Comparison of ENCODE assay signal across 17 cellular contexts in genomic region chr17:18197535-18198194, GRCh38.
"Had no signal": no experiment of that assay in that cellular context is flagged by ENCODE, and none has a peak within 500 bp of the region (broad histone marks: within the 10 kb centered on the region; RNA-seq: fewer than 3 reads in every experiment).

No MANE protein-coding gene starts in this region.

- DNase-seq: activated CD4-positive, alpha-beta T cell treated with anti-CD3 and anti-CD28 coated beads for 1 hour; activated CD8-positive, alpha-beta memory T cell treated with anti-CD3 and anti-CD28 coated beads for 24 hours; activated gamma-delta T cell; amniotic stem cell; body of pancreas; erythroblast; hippocampal formation; kidney glomerular epithelial cell; sigmoid colon; stimulated activated CD4-positive, alpha-beta T cell treated with anti-CD3 and anti-CD28 coated beads, Interleukin-4, amount 100 ng/mL, for 1 hour; stimulated activated CD8-positive, alpha-beta memory T cell treated with anti-CD3 and anti-CD28 coated beads, Interleukin-4, amount 100 ng/mL, for 48 hours; SW 1271; T1000; uterus had no signal

- H3K9me3 Mint-ChIP-seq: dendritic cell treated with granulocyte-macrophage colony-stimulating factor and Interleukin-4, amounts not matched to agents 40 ng/mL and 50 ng/mL, for 4 days had no signal

- H3K9me3 ChIP-seq: body of pancreas, prostate gland, sigmoid colon, SJSA1, uterus had no signal

- H3K27ac ChIP-seq: body of pancreas, prostate gland, sigmoid colon, SJSA1, uterus had no signal

- H3K36me3 ChIP-seq: prostate gland had no signal

- H3K27me3 Mint-ChIP-seq: dendritic cell treated with granulocyte-macrophage colony-stimulating factor and Interleukin-4, amounts not matched to agents 40 ng/mL and 50 ng/mL, for 4 days had no signal

- H3K27ac Mint-ChIP-seq: dendritic cell treated with granulocyte-macrophage colony-stimulating factor and Interleukin-4, amounts not matched to agents 40 ng/mL and 50 ng/mL, for 4 days had no signal

- H3K4me3 Mint-ChIP-seq: dendritic cell treated with granulocyte-macrophage colony-stimulating factor and Interleukin-4, amounts not matched to agents 40 ng/mL and 50 ng/mL, for 4 days had no signal

- H3K4me3 ChIP-seq: body of pancreas, prostate gland, sigmoid colon, SJSA1, uterus had no signal

- H3K4me1 ChIP-seq: prostate gland, SJSA1 had no signal

- H3K27me3 ChIP-seq: body of pancreas, sigmoid colon, SJSA1, uterus had no signal

- ATAC-seq: body of pancreas had no signal
